1 cellular context compared by ENCODE assay signal in the genomic region with DNA sequence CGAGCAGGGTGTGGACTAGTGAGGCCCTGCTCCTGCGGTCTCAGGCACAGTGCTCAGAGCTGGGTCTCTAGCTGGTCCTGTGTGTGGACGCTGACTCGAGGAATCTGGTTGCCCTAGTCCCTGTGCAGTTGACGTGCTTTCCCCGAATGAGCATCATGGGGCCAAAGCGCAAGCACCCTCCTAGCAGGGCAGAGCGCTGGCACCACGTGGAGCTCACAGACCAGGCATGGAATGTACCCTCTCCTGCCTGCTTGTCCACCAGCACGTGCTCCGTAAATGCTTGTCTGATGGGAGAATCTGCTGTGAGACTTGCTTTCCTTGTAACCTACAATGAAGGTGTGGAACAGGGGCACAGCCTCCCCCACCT.
TF ChIP-seq lines count a peak whose summit lies in the region.

No MANE protein-coding gene starts in this region.

TF ChIP-seq in HepG2, 621 proteins besides CTCF, POLR2A, EP300 and RAD21 (continued from another document):
- TF ChIP-seq, protein P1, sequence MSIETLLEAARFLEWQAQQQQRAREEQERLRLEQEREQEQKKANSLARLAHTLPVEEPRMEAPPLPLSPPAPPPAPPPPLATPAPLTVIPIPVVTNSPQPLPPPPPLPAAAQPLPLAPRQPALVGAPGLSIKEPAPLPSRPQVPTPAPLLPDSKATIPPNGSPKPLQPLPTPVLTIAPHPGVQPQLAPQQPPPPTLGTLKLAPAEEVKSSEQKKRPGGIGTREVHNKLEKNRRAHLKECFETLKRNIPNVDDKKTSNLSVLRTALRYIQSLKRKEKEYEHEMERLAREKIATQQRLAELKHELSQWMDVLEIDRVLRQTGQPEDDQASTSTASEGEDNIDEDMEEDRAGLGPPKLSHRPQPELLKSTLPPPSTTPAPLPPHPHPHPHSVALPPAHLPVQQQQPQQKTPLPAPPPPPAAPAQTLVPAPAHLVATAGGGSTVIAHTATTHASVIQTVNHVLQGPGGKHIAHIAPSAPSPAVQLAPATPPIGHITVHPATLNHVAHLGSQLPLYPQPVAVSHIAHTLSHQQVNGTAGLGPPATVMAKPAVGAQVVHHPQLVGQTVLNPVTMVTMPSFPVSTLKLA (IDR thresholded peaks at IDR 0.05) = peak; percentile 52; the same call in 1 of the 2 replicates
